ENCODE assay signal across 13 cellular contexts in the genomic region with DNA sequence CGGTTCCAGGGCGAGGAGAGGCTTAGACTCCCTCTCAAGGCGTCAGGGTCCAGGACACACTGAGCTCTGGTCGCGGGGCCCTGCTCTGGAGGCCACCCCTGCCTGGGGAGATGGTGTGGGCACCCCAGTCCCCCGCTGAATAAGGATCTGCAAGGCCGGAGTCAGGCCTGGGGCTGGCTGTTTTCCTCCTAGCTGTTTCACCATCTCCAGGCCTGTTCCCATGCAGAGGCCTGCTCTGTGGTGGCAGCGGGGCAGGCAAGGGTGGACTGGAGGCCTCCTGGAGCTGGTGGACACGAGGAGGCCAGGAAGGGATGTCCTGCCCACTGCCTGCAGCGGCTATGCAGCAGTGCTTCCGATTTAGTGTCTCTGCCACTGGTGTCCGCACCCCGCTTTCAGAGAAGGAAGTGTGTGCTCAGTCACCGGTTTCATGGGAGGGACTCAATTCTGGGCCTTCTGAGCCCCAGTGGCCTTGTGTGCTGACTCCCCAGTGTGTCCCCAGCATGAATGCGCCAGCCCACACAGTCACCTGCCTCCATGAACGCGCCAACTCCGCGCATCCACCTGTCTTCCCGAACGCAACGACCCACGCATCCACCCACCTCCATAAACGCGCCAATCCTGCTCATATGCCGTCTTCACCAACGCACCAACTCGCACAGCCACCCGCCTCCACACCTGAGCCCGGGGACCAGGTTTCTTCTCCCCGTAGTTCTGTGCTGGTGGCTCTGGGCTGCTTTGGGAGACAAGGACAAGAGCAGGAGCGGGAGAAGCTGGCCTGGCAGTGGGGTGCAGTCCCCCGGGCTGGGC. TPM values are rescaled to one million over a fixed set of nuclear protein-coding genes. Genes with fewer than 3 reads are reported as not detected.
DNase-seq lines count a peak whose midpoint lies in the region; ATAC-seq and TF ChIP-seq lines count a peak whose summit lies in the region.
"Had no signal": no experiment of that assay in that cellular context is flagged by ENCODE, and none has a peak within 500 bp of the region (broad histone marks: within the 10 kb centered on the region; RNA-seq: fewer than 3 reads in every experiment).

No MANE protein-coding gene starts in this region.

- TF ChIP-seq CTCF in Panc1 (IDR thresholded peaks at IDR 0.05) (no peak), glutamatergic neuron (IDR thresholded peaks at IDR 0.05; ENCODE audit: partially characterized antibody, unreplicated experiment) (no peak)

- CTCF ChIA-PET in Panc1 (lab: Charles Lee) = no interaction called here

- intact Hi-C loops in Panc1 (cut with micrococcal nuclease; ENCODE audit: unreplicated experiment) = no loop called here

- BruUV-seq in Panc1 (replicated peaks; lab: Mats Ljungman, UMichigan) = no TSS peak

- H3K36me3 ChIP-seq in Panc1 (ENCODE audit: control insufficient read depth, insufficient read depth, low read length) = peaks cover 4% of the 10 kb centered on the region; the same call in 1 of the 2 replicates

- H3K9me3 Mint-ChIP-seq in glutamatergic neuron (ENCODE audit: unreplicated experiment) = peaks cover 17% of the 10 kb centered on the region
- H3K9me3 Mint-ChIP-seq in stimulated activated effector memory CD8-positive, alpha-beta T cell treated with anti-CD3 and anti-CD28 coated beads, Interleukin-12 subunit alpha, Interleukin-12 subunit beta, amount 100 ng/mL, for 72 hours = no peaks in the 10 kb centered on the region
- H3K9me3 Mint-ChIP-seq: activated naive CD4-positive, alpha-beta T cell treated with anti-CD3 and anti-CD28 coated beads, Interleukin-2, amount 50 U/mL, for 72 hours had no signal

- in situ Hi-C loops in Panc1 (cut with HindIII; ENCODE audit: low pct_unique_long_range_greater_than_20kb, low sequenced_read_pairs) = no loop called here

- H3K4me3 Mint-ChIP-seq in glutamatergic neuron (ENCODE audit: unreplicated experiment) = peak overlapping the region; percentile 52
- H3K4me3 Mint-ChIP-seq in stimulated activated effector memory CD8-positive, alpha-beta T cell treated with anti-CD3 and anti-CD28 coated beads, Interleukin-12 subunit alpha, Interleukin-12 subunit beta, amount 100 ng/mL, for 72 hours = peak overlapping the region; percentile 73

- H3K36me3 Mint-ChIP-seq in glutamatergic neuron (ENCODE audit: unreplicated experiment) = peaks cover 6% of the 10 kb centered on the region
- H3K36me3 Mint-ChIP-seq in stimulated activated effector memory CD8-positive, alpha-beta T cell treated with anti-CD3 and anti-CD28 coated beads, Interleukin-12 subunit alpha, Interleukin-12 subunit beta, amount 100 ng/mL, for 72 hours = peaks cover 6% of the 10 kb centered on the region
- H3K36me3 Mint-ChIP-seq: activated naive CD4-positive, alpha-beta T cell treated with anti-CD3 and anti-CD28 coated beads, Interleukin-2, amount 50 U/mL, for 72 hours had no signal

- no peak overlapping the region for H3K4me3 ChIP-seq in Panc1 (ENCODE audit: low read depth in 2 of 2, low read length in 2 of 2)

- H3K9me3 ChIP-seq in Panc1 (ENCODE audit: control insufficient read depth, insufficient read depth, low read depth, low read length) = no peaks in the 10 kb centered on the region

- H3K27me3 Mint-ChIP-seq in glutamatergic neuron (ENCODE audit: unreplicated experiment) = peaks cover 8% of the 10 kb centered on the region

- H3K27ac Mint-ChIP-seq in glutamatergic neuron (ENCODE audit: unreplicated experiment) = peak overlapping the region; percentile 28
- H3K27ac Mint-ChIP-seq in stimulated activated effector memory CD8-positive, alpha-beta T cell treated with anti-CD3 and anti-CD28 coated beads, Interleukin-12 subunit alpha, Interleukin-12 subunit beta, amount 100 ng/mL, for 72 hours = no peak overlapping the region

- DNase-seq in NCI-H2107 treated with DMSO at 0.1 percent for 48 hours (lab: John Stamatoyannopoulos, UW; ENCODE audit: unreplicated experiment) = peak; percentile 21
- DNase-seq in NCI-H2107 (lab: John Stamatoyannopoulos, UW) = no peak
- DNase-seq in Panc1 (ENCODE audit: low read depth, low spot score) = no peak
- DNase-seq in glutamatergic neuron = no peak
- no peak for DNase-seq in stimulated activated effector memory CD8-positive, alpha-beta T cell treated with anti-CD3 and anti-CD28 coated beads, Interleukin-12 subunit alpha, Interleukin-12 subunit beta, amount 100 ng/mL, for 72 hours (ENCODE audit: low spot score in 2 of 2)
- no peak for DNase-seq in NK-92 (lab: John Stamatoyannopoulos, UW; ENCODE audit: unreplicated experiment)
- DNase-seq in middle frontal gyrus (ENCODE audit: extremely low spot score, low spot score) = no peak

- ATAC-seq in Panc1 (no peak), GM19351 (IDR thresholded peaks at IDR 0.05; ENCODE audit: unreplicated experiment) (no peak)
- no peak for ATAC-seq in stimulated activated effector memory CD8-positive, alpha-beta T cell treated with anti-CD3 and anti-CD28 coated beads, Interleukin-12 subunit alpha, Interleukin-12 subunit beta, amount 100 ng/mL, for 72 hours

- H3K4me1 ChIP-seq in Panc1 (ENCODE audit: control insufficient read depth, insufficient read depth, low read length) = peaks cover 30% of the 10 kb centered on the region

- no peaks in the 10 kb centered on the region for H3K27me3 ChIP-seq in Panc1 (ENCODE audit: control insufficient read depth, insufficient read depth, low read length)

- H3K27ac ChIP-seq in Panc1 (ENCODE audit: low read length) = peak overlapping the region; percentile 90
- H3K27ac ChIP-seq: KMS-11 had no signal

- peaks cover 21% of the 10 kb centered on the region for H3K4me1 Mint-ChIP-seq in glutamatergic neuron (ENCODE audit: low read depth, unreplicated experiment)
- peaks cover 59% of the 10 kb centered on the region for H3K4me1 Mint-ChIP-seq in stimulated activated effector memory CD8-positive, alpha-beta T cell treated with anti-CD3 and anti-CD28 coated beads, Interleukin-12 subunit alpha, Interleukin-12 subunit beta, amount 100 ng/mL, for 72 hours

- POLR2A ChIA-PET in Panc1 (lab: Charles Lee) = no interaction called here

RNA-seq across cellular contexts. Expression of gene GPR146, which starts 14.5 kb away (rescaled TPM):
- total RNA-seq in Panc1 (2021; ENCODE audit: unreplicated experiment) (2.9 TPM), glutamatergic neuron (ENCODE audit: unreplicated experiment) (3.1 TPM)
- 3.6 TPM for polyA plus RNA-seq in Panc1 (2012; ENCODE audit: insufficient read length)

RNA-seq across cellular contexts. Expression of gene CYP2W1, which starts 46.9 kb away (rescaled TPM):
- 0.74 TPM for total RNA-seq in Panc1 (2021; ENCODE audit: unreplicated experiment)
- polyA plus RNA-seq in Panc1 (2012; ENCODE audit: insufficient read length) = 0.63 TPM
- total RNA-seq in glutamatergic neuron (ENCODE audit: unreplicated experiment) = 1.3 TPM
- total RNA-seq: A172; activated naive CD4-positive, alpha-beta T cell treated with anti-CD3 and anti-CD28 coated beads, Interleukin-2, amount 50 U/mL, for 72 hours; renal cortical epithelial cell; SK-MEL-5 had no signal

RNA-seq across cellular contexts. Expression of gene COX19, which starts 54.5 kb away (rescaled TPM):
- total RNA-seq in Panc1 (2021; ENCODE audit: unreplicated experiment) (14.4 TPM), glutamatergic neuron (ENCODE audit: unreplicated experiment) (18.4 TPM)
- polyA plus RNA-seq in Panc1 (2012; ENCODE audit: insufficient read length) = 7.7 TPM

RNA-seq across cellular contexts. Expression of gene GPER1, which starts 58.1 kb away (rescaled TPM):
- total RNA-seq in Panc1 (2021; ENCODE audit: unreplicated experiment) (2.9 TPM), glutamatergic neuron (ENCODE audit: unreplicated experiment) (0.59 TPM)
- polyA plus RNA-seq in Panc1 (2012; ENCODE audit: insufficient read length) = 3.9 TPM
- total RNA-seq: activated naive CD4-positive, alpha-beta T cell treated with anti-CD3 and anti-CD28 coated beads, Interleukin-2, amount 50 U/mL, for 72 hours had no signal
